Comparison of ENCODE assay signal across 22 cellular contexts in the genomic region with DNA sequence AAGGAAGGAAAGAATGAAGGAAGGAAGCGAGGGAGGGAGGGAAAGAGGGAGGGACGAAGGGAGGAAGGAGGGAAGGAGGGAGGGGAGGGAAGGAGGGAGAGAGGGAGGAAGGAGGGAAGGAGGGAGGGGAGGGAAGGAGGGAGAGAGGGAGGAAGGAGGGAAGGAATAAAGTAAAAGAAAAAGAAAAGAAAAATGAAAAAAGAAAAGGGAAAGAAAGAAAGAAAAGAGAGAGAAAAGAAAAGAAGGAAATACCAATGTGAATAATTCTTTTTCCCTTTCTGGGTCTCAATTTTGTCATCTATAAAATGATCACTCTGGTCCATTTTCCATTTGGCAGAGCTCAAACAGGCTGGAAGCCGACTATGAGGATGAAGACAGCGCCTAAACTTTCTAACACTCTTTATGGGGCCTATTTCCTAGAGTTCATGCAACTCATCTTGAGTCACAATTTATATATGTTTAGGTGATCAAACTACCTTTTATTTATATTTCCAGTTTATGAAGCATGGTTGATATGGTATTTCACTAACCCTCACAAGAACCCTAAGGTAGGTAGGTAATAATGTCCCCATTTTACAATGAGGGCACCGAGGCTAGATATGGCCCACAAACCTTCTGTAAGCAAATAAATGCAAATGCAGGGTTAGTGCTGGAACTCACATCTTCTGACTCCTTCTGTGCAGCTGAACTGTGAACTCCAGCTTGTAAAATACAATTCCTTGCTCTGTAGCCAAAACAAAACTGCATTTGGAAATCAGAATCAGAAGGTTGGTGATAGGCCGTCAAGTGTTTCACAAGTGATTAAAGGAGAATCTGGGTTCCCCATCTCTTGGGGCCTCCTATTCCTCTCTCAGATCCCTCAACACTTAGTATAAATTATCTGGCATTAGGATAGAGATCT.
DNase-seq lines count a peak whose midpoint lies in the region; ATAC-seq, FAIRE-seq and TF ChIP-seq lines count a peak whose summit lies in the region.
"Had no signal": no experiment of that assay in that cellular context is flagged by ENCODE, and none has a peak within 500 bp of the region (broad histone marks: within the 10 kb centered on the region; RNA-seq: fewer than 3 reads in every experiment).

No MANE protein-coding gene starts in this region.

- H3K18ac ChIP-seq in neuronal stem cell (ENCODE audit: low read length) (no peak overlapping the region), mesendoderm (ENCODE audit: low read length) (no peak overlapping the region)

- H3K36me3 ChIP-seq in HEK293 (ENCODE audit: control insufficient read depth in 2 of 2, insufficient read depth in 1 of 2, low read length in 2 of 2) (no peaks in the 10 kb centered on the region), endothelial cell of umbilical vein (ENCODE audit: control insufficient read depth in 2 of 2, extremely low read depth in 1 of 2, insufficient read depth in 2 of 2, low read length in 2 of 2) (no peaks in the 10 kb centered on the region), neuronal stem cell (replicated peaks in 1 of 2; ENCODE audit: control insufficient read depth in 2 of 2, insufficient read depth in 2 of 2, low read length in 2 of 2) (no peaks in the 10 kb centered on the region), mesendoderm (ENCODE audit: control insufficient read depth, insufficient read depth, low read length) (no peaks in the 10 kb centered on the region)
- H3K36me3 ChIP-seq in effector memory CD4-positive, alpha-beta T cell (ENCODE audit: control insufficient read depth, insufficient read depth, low read length): no peaks in the 10 kb centered on the region
- H3K36me3 ChIP-seq: HAP-1, SJSA1 had no signal

- H3K27me3 Mint-ChIP-seq in T-helper 17 cell: peaks cover 14% of the 10 kb centered on the region

- no peak overlapping the region for H2BK12ac ChIP-seq in neuronal stem cell (ENCODE audit: low read length)

- H4K5ac ChIP-seq in mesendoderm (ENCODE audit: low read length): no peak overlapping the region

- no peak overlapping the region for H3K14ac ChIP-seq in neuronal stem cell (ENCODE audit: low read length)

- no peak for ATAC-seq in T-helper 17 cell
- ATAC-seq in activated CD4-positive, CD25-positive, alpha-beta regulatory T cell treated with anti-CD3 and anti-CD28 coated beads, Interleukin-2, amount 50 U/mL, for 24 hours: no peak
- ATAC-seq: Panc1 had no signal

- peak overlapping the region; percentile 56 for H3K27ac Mint-ChIP-seq in T-helper 17 cell
- H3K27ac Mint-ChIP-seq: CD4-positive, CD25-positive, alpha-beta regulatory T cell had no signal

- 100% methylated on average over 2 of the region's 6 CpGs; no CpG with 5 or more reads in 1 of the 2 donors for WGBS in neuronal stem cell (ENCODE audit: extremely low coverage in 2 of 2, insufficient read length in 2 of 2, insufficient replicate concordance in 1 of 2), 2 donors
- WGBS in mesendoderm (ENCODE audit: extremely low coverage, insufficient coverage, low lambda C conversion rate): 100% methylated on average over 2 of the region's 6 CpGs

- CTCF ChIA-PET in HEK293 (lab: Yijun Ruan, JAX): no interaction called here
- CTCF ChIA-PET in endothelial cell of umbilical vein (lab: Charles Lee): interaction anchor here (1.0 to 2.2 kb wide), 3 partner anchors 19 to 678 kb away, joined by 3 to 7 read pairs (median 3); no protein-coding TSS in a partner anchor

- no peak overlapping the region for H3K27ac ChIP-seq in HEK293 (ENCODE audit: extremely low read depth, low read depth, low read length)
- H3K27ac ChIP-seq in endothelial cell of umbilical vein (ENCODE audit: insufficient read depth, low read depth, low read length): peak overlapping the region; percentile 73
- no peak overlapping the region for H3K27ac ChIP-seq in neuronal stem cell (replicated peaks; ENCODE audit: low read length)
- no peak overlapping the region for H3K27ac ChIP-seq in mesendoderm (ENCODE audit: low read depth, low read length)
- H3K27ac ChIP-seq in effector memory CD4-positive, alpha-beta T cell (ENCODE audit: insufficient read depth, low read length, poor library complexity, severe bottlenecking): no peak overlapping the region
- H3K27ac ChIP-seq: SJSA1 had no signal

- no peak overlapping the region for H3K4ac ChIP-seq in neuronal stem cell (ENCODE audit: low read length)
- no peak overlapping the region for H3K4ac ChIP-seq in mesendoderm (ENCODE audit: low read depth, low read length)

- no peak overlapping the region for H2AK5ac ChIP-seq in neuronal stem cell (ENCODE audit: low read depth, low read length)
- no peak overlapping the region for H2AK5ac ChIP-seq in mesendoderm (ENCODE audit: low read length)

- H4K8ac ChIP-seq in neuronal stem cell (ENCODE audit: low read depth, low read length) (no peak overlapping the region), mesendoderm (ENCODE audit: low read depth, low read length) (no peak overlapping the region)

- H2BK5ac ChIP-seq in neuronal stem cell (ENCODE audit: low read length): no peak overlapping the region
- H2BK5ac ChIP-seq in mesendoderm (ENCODE audit: low read length): no peak overlapping the region

- H3K4me1 ChIP-seq in HEK293 (ENCODE audit: control insufficient read depth, insufficient read depth, low read length) (no peaks in the 10 kb centered on the region), endothelial cell of umbilical vein (ENCODE audit: control insufficient read depth, extremely low read depth, insufficient read depth, low read length) (peaks cover 16% of the 10 kb centered on the region), neuronal stem cell (ENCODE audit: control insufficient read depth in 2 of 2, insufficient read depth in 1 of 2, low read depth in 1 of 2, low read length in 2 of 2) (peaks cover 5 to 10% of the 10 kb centered on the region in 2 donors), mesendoderm (ENCODE audit: control insufficient read depth, low read depth, low read length) (no peaks in the 10 kb centered on the region)
- H3K4me1 ChIP-seq in effector memory CD4-positive, alpha-beta T cell (ENCODE audit: control insufficient read depth, insufficient read depth, low read length, poor library complexity, severe bottlenecking): no peaks in the 10 kb centered on the region
- H3K4me1 ChIP-seq: HAP-1 had no signal

- H3K79me2 ChIP-seq in endothelial cell of umbilical vein (ENCODE audit: control insufficient read depth, insufficient read depth, low read length) (no peaks in the 10 kb centered on the region), mesendoderm (ENCODE audit: control insufficient read depth, insufficient read depth, low read length) (no peaks in the 10 kb centered on the region)

- H3K4me3 Mint-ChIP-seq in T-helper 17 cell: no peak overlapping the region
- H3K4me3 Mint-ChIP-seq: CD4-positive, CD25-positive, alpha-beta regulatory T cell had no signal

- no peaks in the 10 kb centered on the region for H3K9me1 ChIP-seq in endothelial cell of umbilical vein (replicated peaks; ENCODE audit: control insufficient read depth, extremely low read depth, insufficient read depth, low read length)

- no peaks in the 10 kb centered on the region for H4K20me1 ChIP-seq in endothelial cell of umbilical vein (replicated peaks; ENCODE audit: control insufficient read depth, extremely low read depth, insufficient read depth, low read length)

- POLR2A ChIA-PET in HEK293 (lab: Yijun Ruan, JAX) (no interaction called here), endothelial cell of umbilical vein (lab: Charles Lee) (no interaction called here)

- H3K4me2 ChIP-seq in endothelial cell of umbilical vein (ENCODE audit: insufficient read depth, low read length) (peak overlapping the region; percentile 64), neuronal stem cell (ENCODE audit: insufficient read depth, low read length, poor library complexity, severe bottlenecking) (no peak overlapping the region), mesendoderm (ENCODE audit: low read length) (no peak overlapping the region)

- no peak for TF ChIP-seq CTCF in HEK293 (tag by site-specific recombination; IDR thresholded peaks at IDR 0.05)
- no peak for TF ChIP-seq CTCF in endothelial cell of umbilical vein (IDR thresholded peaks at IDR 0.05; ENCODE audit: extremely low read depth in 1 of 2, insufficient read depth in 1 of 2, low read depth in 1 of 2, low read length in 2 of 2)

- H3K9me3 ChIP-seq in HEK293 (ENCODE audit: control insufficient read depth, insufficient read depth, low read depth, low read length) (no peaks in the 10 kb centered on the region), T-helper 17 cell (ENCODE audit: control insufficient read depth, low read length, poor library complexity, severe bottlenecking) (no peaks in the 10 kb centered on the region), endothelial cell of umbilical vein (replicated peaks; ENCODE audit: control insufficient read depth, insufficient read depth, low read length) (no peaks in the 10 kb centered on the region), neuronal stem cell (replicated peaks in 1 of 2; ENCODE audit: control insufficient read depth in 2 of 2, insufficient read depth in 1 of 2, low read depth in 1 of 2, low read length in 2 of 2) (no peaks in the 10 kb centered on the region)
- H3K9me3 ChIP-seq in effector memory CD4-positive, alpha-beta T cell (ENCODE audit: control insufficient read depth, low read length): no peaks in the 10 kb centered on the region
- H3K9me3 ChIP-seq: HAP-1, SJSA1 had no signal

- peak; percentile 90 for FAIRE-seq in endothelial cell of umbilical vein (lab: Jason Lieb, UNC)

- H2BK120ac ChIP-seq in neuronal stem cell (ENCODE audit: low read depth, low read length): no peak overlapping the region
- no peak overlapping the region for H2BK120ac ChIP-seq in mesendoderm (ENCODE audit: low read depth, low read length)

- H3K4me1 Mint-ChIP-seq in T-helper 17 cell: peaks cover 10% of the 10 kb centered on the region

- H3K27me3 ChIP-seq in endothelial cell of umbilical vein (ENCODE audit: control insufficient read depth in 2 of 2, insufficient read depth in 2 of 2, low read length in 2 of 2) (no peaks in the 10 kb centered on the region), neuronal stem cell (ENCODE audit: control insufficient read depth in 3 of 3, insufficient read depth in 3 of 3, low read depth in 1 of 3, low read length in 3 of 3) (no peaks in the 10 kb centered on the region), mesendoderm (ENCODE audit: insufficient read depth, low read length, poor library complexity) (no peaks in the 10 kb centered on the region)
- no peaks in the 10 kb centered on the region for H3K27me3 ChIP-seq in effector memory CD4-positive, alpha-beta T cell (replicated peaks; ENCODE audit: control insufficient read depth, insufficient read depth, low read length, poor library complexity, severe bottlenecking)
- H3K27me3 ChIP-seq: SJSA1 had no signal

- DNase-seq in T-helper 17 cell (no peak), endothelial cell of umbilical vein (ENCODE audit: low read depth, low spot score) (no peak), neuronal stem cell (ENCODE audit: low spot score) (no peak), A172 (ENCODE audit: low spot score) (no peak), mesendoderm (no peak)
- DNase-seq in effector memory CD4-positive, alpha-beta T cell: no peak
- DNase-seq: CD4-positive, CD25-positive, alpha-beta regulatory T cell; EL; GF-D8; KBM-7; NCI-H1092; NCI-H1436 treated with DMSO at 0.1 percent for 48 hours; NCI-H1930; NCI-H2227 treated with DMSO at 0.1 percent for 48 hours; NCI-H510A; NCI-H774; NK-92 treated with Interleukin-12 subunit alpha and Interleukin-12 subunit beta, amount 100 ng/mL, for 24 hours had no signal

- intact Hi-C loops in endothelial cell of umbilical vein (cut with micrococcal nuclease): loop anchor here (1.0 to 5.0 kb wide), 3 partner anchors 58 to 122 kb away; no protein-coding TSS in a partner anchor

- dilution Hi-C loops in endothelial cell of umbilical vein (cut with MboI; ENCODE audit: extremely low pct_ligation_motif_present, low sequenced_read_pairs): loop anchor here (25.0 kb wide), 2 partner anchors 116 to 484 kb away; no protein-coding TSS in a partner anchor

- TSS peak; percentile 37 for BruUV-seq in endothelial cell of umbilical vein (replicated peaks; lab: Mats Ljungman, UMichigan)

- H3K23ac ChIP-seq in neuronal stem cell (ENCODE audit: low read depth, low read length, poor library complexity) (no peak overlapping the region), mesendoderm (ENCODE audit: low read length) (no peak overlapping the region)

- H2AFZ ChIP-seq in endothelial cell of umbilical vein (ENCODE audit: low read depth, low read length) (peak overlapping the region; percentile 91), neuronal stem cell (ENCODE audit: low read length) (peak overlapping the region; percentile 54)

- no peak overlapping the region for H3K4me3 ChIP-seq in HEK293 (ENCODE audit: low read depth, low read length)
- no peak overlapping the region for H3K4me3 ChIP-seq in endothelial cell of umbilical vein (replicated peaks in 1 of 3; ENCODE audit: insufficient read depth in 1 of 3, low read depth in 1 of 3, low read length in 3 of 3)
- no peak overlapping the region for H3K4me3 ChIP-seq in neuronal stem cell (ENCODE audit: low read length in 2 of 2)
- no peak overlapping the region for H3K4me3 ChIP-seq in mesendoderm (ENCODE audit: low read length)
- no peak overlapping the region for H3K4me3 ChIP-seq in effector memory CD4-positive, alpha-beta T cell (ENCODE audit: insufficient read depth, low read depth, low read length, poor library complexity, severe bottlenecking)
- H3K4me3 ChIP-seq: HAP-1, SJSA1 had no signal

- H3K79me1 ChIP-seq in neuronal stem cell (ENCODE audit: low read depth, low read length) (no peaks in the 10 kb centered on the region), mesendoderm (ENCODE audit: low read length) (no peaks in the 10 kb centered on the region)

- H3K9ac ChIP-seq in endothelial cell of umbilical vein (replicated peaks; ENCODE audit: extremely low read depth, insufficient read depth, low read length): peak overlapping the region; percentile 39
- H3K9ac ChIP-seq in neuronal stem cell (ENCODE audit: low read depth, low read length, poor library complexity): no peak overlapping the region
- H3K9ac ChIP-seq in mesendoderm (ENCODE audit: low read length): no peak overlapping the region

- TF ChIP-seq POLR2A in endothelial cell of umbilical vein (IDR thresholded peaks at IDR 0.05; ENCODE audit: low read depth, low read length): no peak

- no peak overlapping the region for H4K91ac ChIP-seq in neuronal stem cell (ENCODE audit: low read depth, low read length, poor library complexity)

- H2BK15ac ChIP-seq in neuronal stem cell (ENCODE audit: low read length) (no peak overlapping the region), mesendoderm (replicated peaks; ENCODE audit: low read depth) (no peak overlapping the region)

- no peak overlapping the region for H3K56ac ChIP-seq in mesendoderm (ENCODE audit: low read length)

- H3K36me3 Mint-ChIP-seq in T-helper 17 cell (ENCODE audit: low read depth): no peaks in the 10 kb centered on the region
- H3K36me3 Mint-ChIP-seq: CD4-positive, CD25-positive, alpha-beta regulatory T cell had no signal
